In genomic region chr5:58631895-58632294, GRCh38 we compare ENCODE assay signal across 37 cellular contexts. TPM values are rescaled to one million over a fixed set of nuclear protein-coding genes. Genes with fewer than 3 reads are reported as not detected.
"Had no signal": no experiment of that assay in that cellular context is flagged by ENCODE, and none has a peak within 500 bp of the region (broad histone marks: within the 10 kb centered on the region; RNA-seq: fewer than 3 reads in every experiment).

No MANE protein-coding gene starts in this region.

- FAIRE-seq: astrocyte, bronchial epithelial cell, TTC549 had no signal

- DNase-seq: activated CD4-positive, alpha-beta memory T cell treated with anti-CD3 and anti-CD28 coated beads, Interleukin-2, amount 10 ng/mL, durations not matched to agents 7 days and 5 days; activated CD4-positive, alpha-beta T cell treated with anti-CD3 and anti-CD28 coated beads for 1 hour; activated CD4-positive, alpha-beta T cell treated with anti-CD3 and anti-CD28 coated beads for 36 hours; activated CD4-positive, alpha-beta T cell treated with anti-CD3 and anti-CD28 coated beads for 48 hours; activated CD4-positive, alpha-beta T cell treated with anti-CD3 and anti-CD28 coated beads, Interleukin-2, amount 10 ng/mL, durations not matched to agents 7 days and 5 days; activated CD4-positive, alpha-beta T cell treated with anti-CD3 and anti-CD28 coated beads, Interleukin-2, amount 50 U/mL, for 48 hours; activated CD4-positive, CD25-positive, alpha-beta regulatory T cell; activated CD8-positive, alpha-beta memory T cell treated with anti-CD3 and anti-CD28 coated beads for 24 hours; activated CD8-positive, alpha-beta memory T cell treated with anti-CD3 and anti-CD28 coated beads, Interleukin-2, amount 10 ng/mL, durations not matched to agents 7 days and 5 days; activated CD8-positive, alpha-beta memory T cell treated with anti-CD3 and anti-CD28 coated beads, Interleukin-2, amount 50 U/mL, for 48 hours; activated CD8-positive, alpha-beta T cell treated with anti-CD3 and anti-CD28 coated beads, Interleukin-2, amount 10 ng/mL, durations not matched to agents 7 days and 5 days; activated effector memory CD4-positive, alpha-beta T cell treated with Interleukin-2 at 50 U/mL for 16 hours; activated gamma-delta T cell; activated naive CD4-positive, alpha-beta T cell treated with anti-CD3 and anti-CD28 coated beads, Interleukin-2, amount 10 ng/mL, durations not matched to agents 7 days and 5 days; activated naive CD4-positive, alpha-beta T cell treated with Interleukin-2 at 50 U/mL for 16 hours; activated naive CD8-positive, alpha-beta T cell treated with anti-CD3 and anti-CD28 coated beads, Interleukin-2, amount 10 ng/mL, durations not matched to agents 7 days and 5 days; activated naive CD8-positive, alpha-beta T cell treated with anti-CD3 and anti-CD28 coated beads, Interleukin-2, amount 50 U/mL, for 24 hours; activated T-cell treated with anti-CD3 and anti-CD28 coated beads, Interleukin-2, amount 50 U/mL, for 24 hours; activated T-cell treated with anti-CD3 and anti-CD28 coated beads, Interleukin-2, amount 50 U/mL, for 48 hours; amniotic stem cell; aorta; caudate nucleus; cerebellar nuclear complex; colonic mucosa; T-helper 17 cell; T1000; WERI-Rb-1 had no signal

- H3K4me3 ChIP-seq: cardiac muscle cell, colonic mucosa had no signal

- ATAC-seq: activated CD4-positive, alpha-beta T cell treated with anti-CD3 and anti-CD28 coated beads for 36 hours; activated CD4-positive, CD25-positive, alpha-beta regulatory T cell treated with anti-CD3 and anti-CD28 coated beads, Interleukin-2, amount 50 U/mL, for 24 hours; activated CD8-positive, alpha-beta memory T cell treated with anti-CD3 and anti-CD28 coated beads, Interleukin-2, amount 10 ng/mL, durations not matched to agents 7 days and 5 days; activated CD8-positive, alpha-beta T cell treated with anti-CD3 and anti-CD28 coated beads, Interleukin-2, amount 10 ng/mL, durations not matched to agents 7 days and 5 days; activated naive CD8-positive, alpha-beta T cell treated with anti-CD3 and anti-CD28 coated beads, Interleukin-2, amount 50 U/mL, for 24 hours; T-helper 17 cell; WTC11 had no signal

- H3K36me3 ChIP-seq: cardiac muscle cell, colonic mucosa, WERI-Rb-1 had no signal

- H3K9me3 ChIP-seq: colonic mucosa had no signal

- H3K27ac ChIP-seq: cardiac muscle cell, colonic mucosa, WERI-Rb-1 had no signal

- H3K27me3 ChIP-seq: cardiac muscle cell, colonic mucosa had no signal

RNA-seq across cellular contexts. Expression of gene RAB3C, which starts 49.0 kb away (rescaled TPM):
- total RNA-seq: activated CD4-positive, alpha-beta memory T cell treated with anti-CD3 and anti-CD28 coated beads, Interleukin-2, amount 10 ng/mL, durations not matched to agents 7 days and 5 days; activated CD4-positive, alpha-beta T cell treated with anti-CD3 and anti-CD28 coated beads for 36 hours; activated CD4-positive, alpha-beta T cell treated with anti-CD3 and anti-CD28 coated beads, Interleukin-2, amount 10 ng/mL, durations not matched to agents 7 days and 5 days; activated CD8-positive, alpha-beta memory T cell treated with anti-CD3 and anti-CD28 coated beads, Interleukin-2, amount 10 ng/mL, durations not matched to agents 7 days and 5 days; activated CD8-positive, alpha-beta T cell treated with anti-CD3 and anti-CD28 coated beads, Interleukin-2, amount 10 ng/mL, durations not matched to agents 7 days and 5 days; activated naive CD8-positive, alpha-beta T cell treated with anti-CD3 and anti-CD28 coated beads, Interleukin-2, amount 10 ng/mL, durations not matched to agents 7 days and 5 days; activated T-helper 2 cell treated with anti-CD3 and anti-CD28 coated beads, Interferon-gamma antibody, Interleukin-2, Interleukin-4, amounts not matched to agents 10 μg/mL and 5 μg/mL and 100 μg/mL, durations not matched to agents 14 hours and 24 hours and 36 hours; bronchial epithelial cell; chondrocyte; T-helper 1 cell treated with Interleukin-12 subunit alpha and Interleukin-12 subunit beta and Interleukin-4 antibody, amounts not matched to agents 30 ng/mL and 1 ng/mL, for 36 hours; T-helper 2 cell treated with Interferon-gamma antibody and Interleukin-4, amounts not matched to agents 100 ng/mL and 5 ng/mL, for 36 hours had no signal
- polyA plus RNA-seq: aorta had no signal
